21 cellular contexts compared by ENCODE assay signal in the genomic region with DNA sequence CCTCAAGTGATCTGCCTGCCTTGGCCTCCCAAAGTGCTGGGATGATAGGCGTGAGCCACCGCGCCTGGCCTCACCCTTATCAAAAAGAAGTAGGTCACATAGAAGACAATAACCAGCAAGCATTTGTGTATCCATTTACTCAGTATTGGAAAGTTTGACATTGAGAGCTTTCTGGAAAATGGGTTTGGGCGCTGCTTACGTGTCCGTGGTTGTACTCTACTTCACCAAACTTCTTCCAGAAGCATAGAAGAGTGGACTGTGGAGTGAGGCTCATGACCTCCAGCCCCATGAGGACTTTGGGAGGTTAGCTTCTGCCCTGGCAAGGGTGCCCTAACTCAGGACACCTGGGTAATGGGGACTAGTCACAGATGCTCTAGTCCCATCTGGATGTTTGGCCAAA. TPM values are rescaled to one million over a fixed set of nuclear protein-coding genes. Genes with fewer than 3 reads are reported as not detected.
A peak's percentile ranks its signal among the peaks of the same experiment; 100 is the strongest.
DNase-seq lines count a peak whose midpoint lies in the region; ATAC-seq, FAIRE-seq and TF ChIP-seq lines count a peak whose summit lies in the region.
"Had no signal": no experiment of that assay in that cellular context is flagged by ENCODE, and none has a peak within 500 bp of the region (broad histone marks: within the 10 kb centered on the region; RNA-seq: fewer than 3 reads in every experiment).

No MANE protein-coding gene starts in this region.

- peaks cover 15% of the 10 kb centered on the region for H3K4me1 Mint-ChIP-seq in activated T-cell treated with anti-CD3 and anti-CD28 coated beads, Interleukin-2, amount 50 U/mL, for 4 hours (ENCODE audit: low read depth)

- no peak for TF ChIP-seq POLR2A in prostate gland (IDR thresholded peaks at IDR 0.05)

- intact Hi-C loops in Panc1 (cut with micrococcal nuclease; ENCODE audit: unreplicated experiment) (loop anchor here (10.0 kb wide), 1 partner anchor 83 kb away; no protein-coding TSS in a partner anchor), prostate gland (cut with DNase I) (no loop called here)

- peaks cover 10% of the 10 kb centered on the region for H3K79me2 ChIP-seq in fibroblast of lung (ENCODE audit: control insufficient read depth, insufficient read depth, low read length)

- H3K36me3 Mint-ChIP-seq in activated T-cell treated with anti-CD3 and anti-CD28 coated beads, Interleukin-2, amount 50 U/mL, for 4 hours (ENCODE audit: insufficient read depth): peaks cover 4% of the 10 kb centered on the region

- no peaks in the 10 kb centered on the region for H3K27me3 Mint-ChIP-seq in activated T-cell treated with anti-CD3 and anti-CD28 coated beads, Interleukin-2, amount 50 U/mL, for 4 hours (ENCODE audit: low read depth)
- H3K27me3 Mint-ChIP-seq: activated CD8-positive, alpha-beta T cell treated with anti-CD3 and anti-CD28 coated beads for 36 hours; activated naive CD4-positive, alpha-beta T cell treated with anti-CD3 and anti-CD28 coated beads, Interleukin-2, amount 50 U/mL, for 24 hours; CD4-positive, alpha-beta memory T cell; central memory CD8-positive, alpha-beta T cell had no signal

- H3K27ac ChIP-seq in BLaER1 (no peak overlapping the region), Panc1 (ENCODE audit: low read length) (peak overlapping the region; percentile 29; the same call in 1 of the 2 replicates), fibroblast of lung (ENCODE audit: insufficient read depth, low read length) (peak overlapping the region; percentile 43), prostate gland (peak overlapping the region; percentile 65 to 71)
- H3K27ac ChIP-seq: neutrophil, uterus had no signal

- H3K4me3 ChIP-seq in BLaER1 (no peak overlapping the region), Panc1 (ENCODE audit: low read depth in 2 of 2, low read length in 2 of 2) (no peak overlapping the region), fibroblast of lung (replicated peaks in 1 of 4; ENCODE audit: control extremely low read depth in 1 of 4, insufficient read depth in 1 of 4, low read depth in 3 of 4, low read length in 4 of 4) (no peak overlapping the region), prostate gland (no peak overlapping the region)
- H3K4me3 ChIP-seq: K562, uterus had no signal

- TF ChIP-seq CTCF in Panc1 (IDR thresholded peaks at IDR 0.05) (no peak), fibroblast of lung (conservative IDR thresholded peaks at IDR 0.05 in 1 of 2, IDR thresholded peaks at IDR 0.05 in 1 of 2; ENCODE audit: low read depth in 1 of 2, low read length in 2 of 2) (no peak), prostate gland (IDR thresholded peaks at IDR 0.05) (no peak)

- H3K9ac ChIP-seq in BLaER1 (no peak overlapping the region), fibroblast of lung (ENCODE audit: insufficient read depth, low read length) (no peak overlapping the region)

- in situ Hi-C loops in Panc1 (cut with HindIII; ENCODE audit: low pct_unique_long_range_greater_than_20kb, low sequenced_read_pairs): no loop called here

- peaks cover 10% of the 10 kb centered on the region for H4K20me1 ChIP-seq in BLaER1
- H4K20me1 ChIP-seq in fibroblast of lung (ENCODE audit: control insufficient read depth, extremely low read depth, insufficient read depth, low read length): peaks cover under 1% of the 10 kb centered on the region

- H3K36me3 ChIP-seq in BLaER1 (no peaks in the 10 kb centered on the region), Panc1 (ENCODE audit: control insufficient read depth, insufficient read depth, low read length) (peaks cover 4% of the 10 kb centered on the region; the same call in 1 of the 2 replicates), fibroblast of lung (ENCODE audit: control insufficient read depth, insufficient read depth, low read length) (no peaks in the 10 kb centered on the region), prostate gland (no peaks in the 10 kb centered on the region)
- H3K36me3 ChIP-seq: neutrophil, uterus had no signal

- BruUV-seq in Panc1 (replicated peaks; lab: Mats Ljungman, UMichigan): no TSS peak

- H3K4me3 Mint-ChIP-seq in activated T-cell treated with anti-CD3 and anti-CD28 coated beads, Interleukin-2, amount 50 U/mL, for 4 hours: no peak overlapping the region
- H3K4me3 Mint-ChIP-seq: activated CD8-positive, alpha-beta T cell treated with anti-CD3 and anti-CD28 coated beads for 36 hours; activated naive CD4-positive, alpha-beta T cell treated with anti-CD3 and anti-CD28 coated beads, Interleukin-2, amount 50 U/mL, for 24 hours; central memory CD8-positive, alpha-beta T cell had no signal

- CTCF ChIA-PET in Panc1 (lab: Charles Lee): no interaction called here

- no peak overlapping the region for H2AFZ ChIP-seq in fibroblast of lung (ENCODE audit: low read length)

- POLR2A ChIA-PET in Panc1 (lab: Charles Lee): interaction anchor here (0.6 kb wide), 1 partner anchor 44 kb away, joined by 6 read pairs; no protein-coding TSS in a partner anchor

- H3K4me1 ChIP-seq in BLaER1 (peaks cover 54% of the 10 kb centered on the region), Panc1 (ENCODE audit: control insufficient read depth, insufficient read depth, low read length) (peaks cover 25% of the 10 kb centered on the region), fibroblast of lung (ENCODE audit: control insufficient read depth, extremely low read depth, insufficient read depth, low read length) (peaks cover 4% of the 10 kb centered on the region), prostate gland (replicated peaks) (peaks cover 11% of the 10 kb centered on the region)

- FAIRE-seq in HTR-8/SVneo (lab: Jason Lieb, UNC): no peak
- FAIRE-seq: frontal cortex, K562 had no signal

- H3K4me2 ChIP-seq in BLaER1 (peak overlapping the region; percentile 51; the same call in 1 of the 2 replicates), fibroblast of lung (ENCODE audit: extremely low read depth, insufficient read depth, low read length) (peak overlapping the region; percentile 25)

- no peak for ATAC-seq in Panc1
- no peak for ATAC-seq in activated T-cell treated with anti-CD3 and anti-CD28 coated beads, Interleukin-2, amount 50 U/mL, for 4 hours
- ATAC-seq: activated CD8-positive, alpha-beta T cell treated with anti-CD3 and anti-CD28 coated beads for 36 hours; K562; left ventricle myocardium superior had no signal

- no peak for DNase-seq in Panc1 (ENCODE audit: low read depth, low spot score)
- DNase-seq in fibroblast of lung (ENCODE audit: low read depth in 2 of 2): no peak
- no peak for DNase-seq in prostate gland (ENCODE audit: low spot score)
- no peak for DNase-seq in HTR-8/SVneo (ENCODE audit: insufficient read length, low spot score)
- no peak for DNase-seq in activated CD4-positive, alpha-beta T cell treated with anti-CD3 and anti-CD28 coated beads, Interleukin-2, amount 50 U/mL, for 48 hours
- no peak for DNase-seq in ureter (ENCODE audit: low spot score)
- no peak for DNase-seq in activated T-cell treated with anti-CD3 and anti-CD28 coated beads, Interleukin-2, amount 50 U/mL, for 4 hours
- DNase-seq: activated CD8-positive, alpha-beta T cell treated with anti-CD3 and anti-CD28 coated beads for 36 hours; aorta; CD4-positive, alpha-beta memory T cell; hippocampal formation; left ventricle myocardium superior; NCI-H2171; NCI-H526; uterus had no signal

- WGBS in prostate gland: 99% methylated on average over 6 of the region's 6 CpGs

- H3K27me3 ChIP-seq in BLaER1 (no peaks in the 10 kb centered on the region), Panc1 (ENCODE audit: control insufficient read depth, insufficient read depth, low read length) (no peaks in the 10 kb centered on the region), fibroblast of lung (ENCODE audit: control insufficient read depth, insufficient read depth, low read length) (no peaks in the 10 kb centered on the region), prostate gland (replicated peaks; ENCODE audit: insufficient read depth) (no peaks in the 10 kb centered on the region)
- H3K27me3 ChIP-seq: neutrophil, uterus had no signal

- H3K9me3 ChIP-seq in BLaER1: peaks cover 8% of the 10 kb centered on the region
- no peaks in the 10 kb centered on the region for H3K9me3 ChIP-seq in Panc1 (ENCODE audit: control insufficient read depth, insufficient read depth, low read depth, low read length)
- no peaks in the 10 kb centered on the region for H3K9me3 ChIP-seq in fibroblast of lung (ENCODE audit: control insufficient read depth, insufficient read depth, low read depth, low read length)
- H3K9me3 ChIP-seq in prostate gland: no peaks in the 10 kb centered on the region
- H3K9me3 ChIP-seq: neutrophil, uterus had no signal

- no peaks in the 10 kb centered on the region for H3K9me3 Mint-ChIP-seq in activated T-cell treated with anti-CD3 and anti-CD28 coated beads, Interleukin-2, amount 50 U/mL, for 4 hours
- H3K9me3 Mint-ChIP-seq: activated CD8-positive, alpha-beta T cell treated with anti-CD3 and anti-CD28 coated beads for 36 hours; activated naive CD4-positive, alpha-beta T cell treated with anti-CD3 and anti-CD28 coated beads, Interleukin-2, amount 50 U/mL, for 24 hours; CD4-positive, alpha-beta memory T cell; central memory CD8-positive, alpha-beta T cell had no signal

RNA-seq across cellular contexts. Expression of gene ODC1, which starts 3.7 kb away (rescaled TPM):
- total RNA-seq in Panc1 (2021; ENCODE audit: unreplicated experiment) (159 TPM), fibroblast of lung (53.9 and 86.4 TPM in 2 replicates), prostate gland (100 to 1,000 TPM; 147 to 261 TPM), ureter (85.3 TPM)
- polyA plus RNA-seq in Panc1 (2012; ENCODE audit: insufficient read length): 135 TPM
- polyA plus RNA-seq in fibroblast of lung: 89.3 and 211 TPM in 2 replicates
- 51.5 and 135 TPM in 2 replicates for polyA plus RNA-seq in fibroblast of lung (2012)
- polyA minus RNA-seq in fibroblast of lung (ENCODE audit: low replicate concordance): 30.0 and 80.8 TPM in 2 replicates
- 100 to 1,000 TPM; 581 to 619 (median 602) TPM for total RNA-seq in activated T-cell treated with anti-CD3 and anti-CD28 coated beads, Interleukin-2, amount 50 U/mL, for 4 hours
